In the genomic region with DNA sequence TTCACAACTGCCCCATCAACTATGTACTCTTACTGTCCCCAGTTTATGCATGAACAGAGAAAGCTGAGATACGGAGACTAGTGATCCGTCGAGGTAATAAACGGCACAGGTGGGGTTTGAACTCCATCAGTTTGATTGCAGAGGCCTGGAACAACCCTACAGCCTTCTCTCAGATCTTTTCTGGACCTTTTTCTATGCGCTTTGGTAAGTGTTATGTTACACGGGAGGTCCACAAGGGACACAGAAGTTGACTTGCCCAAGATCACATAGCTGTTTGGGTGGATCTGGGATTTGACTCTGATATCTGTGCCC, we compare ENCODE assay signal across 8 cellular contexts. TPM values are rescaled to one million over a fixed set of nuclear protein-coding genes. Genes with fewer than 3 reads are reported as not detected.
A peak's percentile ranks its signal among the peaks of the same experiment; 100 is the strongest.
DNase-seq lines count a peak whose midpoint lies in the region; ATAC-seq and TF ChIP-seq lines count a peak whose summit lies in the region.

No MANE protein-coding gene starts in this region.

- WGBS in esophagus, 2 donors: 42 to 47% methylated on average over 6 of the region's 6 CpGs
- WGBS in trophoblast cell (ENCODE audit: extremely low coverage, insufficient coverage, insufficient read length): no CpG with 5 or more reads among the region's 6 CpGs

- H2BK120ac ChIP-seq in trophoblast cell (ENCODE audit: insufficient read depth, low read length, poor library complexity): no peak overlapping the region

- H2AK5ac ChIP-seq in trophoblast cell (ENCODE audit: low read length): no peak overlapping the region

- H3K4me1 ChIP-seq in esophagus (ENCODE audit: control insufficient read depth in 2 of 2, insufficient read depth in 2 of 2, low read length in 1 of 2) (peaks cover 4 to 6% of the 10 kb centered on the region in 2 donors), trophoblast cell (ENCODE audit: control insufficient read depth in 1 of 2, insufficient read depth in 2 of 2, low read length in 2 of 2) (peaks cover 6 to 7% of the 10 kb centered on the region in 2 experiments)

- H3K14ac ChIP-seq in trophoblast cell (ENCODE audit: low read length): no peak overlapping the region

- peak overlapping the region; percentile 25 for H3K4me3 ChIP-seq in GM06990 (replicated peaks; ENCODE audit: low read depth, low read length)
- H3K4me3 ChIP-seq in esophagus (ENCODE audit: low read depth in 1 of 2, low read length in 2 of 2): peak overlapping the region in 1 of 2 donors; percentile 29
- H3K4me3 ChIP-seq in trophoblast cell (ENCODE audit: low read depth, low read length): no peak overlapping the region

- H3K79me1 ChIP-seq in trophoblast cell (ENCODE audit: low read length): peaks cover 8% of the 10 kb centered on the region

- H3K27ac ChIP-seq in esophagus (ENCODE audit: low read depth in 2 of 2, low read length in 1 of 2) (peak overlapping the region; percentile 84 to 85), trophoblast cell (ENCODE audit: low read depth, low read length) (peak overlapping the region; percentile 12)

- H3K36me3 ChIP-seq in GM06990 (ENCODE audit: control insufficient read depth, insufficient read depth, low read length) (peaks cover 11% of the 10 kb centered on the region), esophagus (ENCODE audit: control insufficient read depth in 2 of 2, insufficient read depth in 2 of 2, low read length in 1 of 2) (peaks cover 4 to 20% of the 10 kb centered on the region in 2 donors), trophoblast cell (ENCODE audit: control insufficient read depth in 1 of 2, insufficient read depth in 2 of 2, low read length in 2 of 2) (peaks cover 11 to 24% of the 10 kb centered on the region in 2 experiments)

- no peak overlapping the region for H3K18ac ChIP-seq in trophoblast cell (ENCODE audit: low read length)

- peak overlapping the region; percentile 22 for H4K91ac ChIP-seq in trophoblast cell (ENCODE audit: low read depth, low read length)

- H2AFZ ChIP-seq in trophoblast cell (ENCODE audit: insufficient read depth, low read length, poor library complexity): peak overlapping the region; percentile 14

- no peak overlapping the region for H2BK5ac ChIP-seq in trophoblast cell (ENCODE audit: low read depth, low read length, poor library complexity)

- H3K9ac ChIP-seq in trophoblast cell (ENCODE audit: low read length): no peak overlapping the region

- H3K79me2 ChIP-seq in trophoblast cell (ENCODE audit: control insufficient read depth, insufficient read depth, low read length, poor library complexity): peaks cover 2% of the 10 kb centered on the region

- TF ChIP-seq CTCF in GM06990 (IDR thresholded peaks at IDR 0.05; ENCODE audit: insufficient read depth, low read length, poor library complexity, severe bottlenecking): no peak

- H3K4ac ChIP-seq in trophoblast cell (ENCODE audit: low read depth, low read length): no peak overlapping the region

- H3K23ac ChIP-seq in trophoblast cell (ENCODE audit: low read length): no peak overlapping the region

- peak overlapping the region; percentile 59 for H3K4me2 ChIP-seq in trophoblast cell (ENCODE audit: low read length)

- no peaks in the 10 kb centered on the region for H3K27me3 ChIP-seq in GM06990 (replicated peaks; ENCODE audit: control insufficient read depth, insufficient read depth, low read length)
- no peaks in the 10 kb centered on the region for H3K27me3 ChIP-seq in esophagus (ENCODE audit: control insufficient read depth in 1 of 2, insufficient read depth in 2 of 2, low read length in 2 of 2)
- no peaks in the 10 kb centered on the region for H3K27me3 ChIP-seq in trophoblast cell (ENCODE audit: insufficient read depth, low read length)

- H4K12ac ChIP-seq in trophoblast cell (ENCODE audit: low read depth, low read length): no peak overlapping the region

- no peaks in the 10 kb centered on the region for H3K9me3 ChIP-seq in esophagus (ENCODE audit: control insufficient read depth in 2 of 2, insufficient read depth in 1 of 2, low read depth in 1 of 2, low read length in 1 of 2)
- no peaks in the 10 kb centered on the region for H3K9me3 ChIP-seq in trophoblast cell (ENCODE audit: insufficient read depth, low read depth, low read length)

- H4K8ac ChIP-seq in trophoblast cell (ENCODE audit: low read depth, low read length): peak overlapping the region; percentile 43

- DNase-seq in GM06990 (ENCODE audit: extremely low read depth, insufficient read length) (no peak), RKO (ENCODE audit: low spot score) (peak; percentile 10), trophoblast cell (peak in 1 of 2 donors; percentile 31), H4 (ENCODE audit: low spot score) (no peak), NCI-H345 (lab: John Stamatoyannopoulos, UW) (no peak)

- H2BK12ac ChIP-seq in trophoblast cell (ENCODE audit: low read length): no peak overlapping the region

- no peak for ATAC-seq in GM19023 (IDR thresholded peaks at IDR 0.05; ENCODE audit: unreplicated experiment)
- ATAC-seq in HG03565 (IDR thresholded peaks at IDR 0.05; ENCODE audit: unreplicated experiment): no peak

RNA-seq across cellular contexts. Expression of a gene that starts 1.1 kb away (rescaled TPM):
- polyA plus RNA-seq in esophagus: 10 to 100 TPM; 46.2 to 49.6 TPM
- polyA plus RNA-seq in trophoblast cell (2013): 48.6 and 49.0 TPM in 2 replicates
- 79.9 and 87.7 TPM in 2 replicates for total RNA-seq in H4 (2014; rRNA removed; shearing (Covaris generic))

RNA-seq across cellular contexts. Expression of a gene that starts 29.4 kb away (rescaled TPM):
- 100 to 1,000 TPM; 672 to 686 TPM for polyA plus RNA-seq in esophagus
- 0.05 and 0.06 TPM in 2 replicates for polyA plus RNA-seq in trophoblast cell (2013)
- total RNA-seq in H4 (2014; rRNA removed; shearing (Covaris generic)): 0.68 and 1.2 TPM in 2 replicates

RNA-seq across cellular contexts. Expression of a gene that starts 45.8 kb away (rescaled TPM):
- 10 to 100 TPM; 22.3 to 37.7 TPM for polyA plus RNA-seq in esophagus
- 28.0 and 28.6 TPM in 2 replicates for polyA plus RNA-seq in trophoblast cell (2013)
- 2.5 and 3.7 TPM in 2 replicates for total RNA-seq in H4 (2014; rRNA removed; shearing (Covaris generic))

RNA-seq across cellular contexts. Expression of a gene that starts 56.3 kb away (rescaled TPM):
- polyA plus RNA-seq in esophagus: not detected
- polyA plus RNA-seq in trophoblast cell (2013): not detected in 2 replicates
- total RNA-seq in H4 (2014; rRNA removed; shearing (Covaris generic)): not detected in 2 replicates
